In the genomic region with DNA sequence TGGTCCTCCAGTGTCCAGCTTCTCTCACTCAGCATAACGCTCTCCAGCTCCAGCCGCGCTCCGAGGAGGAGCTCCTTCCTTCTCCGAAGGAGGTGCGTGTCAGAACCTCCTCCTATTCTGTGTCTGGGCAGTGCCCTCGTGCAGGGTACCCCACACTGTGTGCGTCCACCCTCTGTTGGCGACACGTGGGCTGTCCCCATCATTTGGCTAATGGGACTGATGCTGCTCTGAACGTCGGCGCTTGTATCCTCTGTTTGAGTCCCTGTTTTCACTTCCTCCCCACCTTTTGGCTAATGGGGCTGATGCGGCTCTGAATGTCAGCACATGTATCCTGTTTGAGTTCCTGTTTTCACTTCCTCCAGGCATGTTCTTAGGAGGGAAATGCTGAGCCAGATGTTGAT, we compare ENCODE assay signal across 9 cellular contexts. TPM values are rescaled to one million over a fixed set of nuclear protein-coding genes. Genes with fewer than 3 reads are reported as not detected.
DNase-seq lines count a peak whose midpoint lies in the region; ATAC-seq and TF ChIP-seq lines count a peak whose summit lies in the region.
"Had no signal": no experiment of that assay in that cellular context is flagged by ENCODE, and none has a peak within 500 bp of the region (broad histone marks: within the 10 kb centered on the region; RNA-seq: fewer than 3 reads in every experiment).

No MANE protein-coding gene starts in this region.

- H3K27ac ChIP-seq in gastroesophageal sphincter (no peak overlapping the region), stomach (no peak overlapping the region)

- H3K9me3 Mint-ChIP-seq in activated naive CD4-positive, alpha-beta T cell treated with anti-CD3 and anti-CD28 coated beads, Interleukin-2, amount 50 U/mL, for 72 hours = peaks cover 0 to 3% of the 10 kb centered on the region in 2 donors

- no peak for TF ChIP-seq EP300 in gastroesophageal sphincter (IDR thresholded peaks at IDR 0.05)
- no peak for TF ChIP-seq EP300 in stomach (IDR thresholded peaks at IDR 0.05)

- 71 to 79% methylated on average over 9 to 14 of the region's 14 CpGs for WGBS in gastroesophageal sphincter (ENCODE audit: low coverage in 1 of 2), 2 donors
- 63 to 73% (median 68%) methylated on average over 14 of the region's 14 CpGs for WGBS in stomach, 5 donors

- intact Hi-C loops in stomach (cut with DNase I; ENCODE audit: low total_unique reads) = no loop called here

- peak; percentile 94 for ATAC-seq in GM21381 (IDR thresholded peaks at IDR 0.05; ENCODE audit: unreplicated experiment)
- peak; percentile 96 for ATAC-seq in HG03520 (IDR thresholded peaks at IDR 0.05; ENCODE audit: unreplicated experiment)
- peak; percentile 39 for ATAC-seq in gastroesophageal sphincter
- no peak for ATAC-seq in activated naive CD4-positive, alpha-beta T cell treated with anti-CD3 and anti-CD28 coated beads, Interleukin-2, amount 50 U/mL, for 72 hours

- no peak for TF ChIP-seq CTCF in gastroesophageal sphincter (IDR thresholded peaks at IDR 0.05)
- TF ChIP-seq CTCF in stomach (IDR thresholded peaks at IDR 0.05) = no peak

- DNase-seq in GDM1 (lab: John Stamatoyannopoulos, UW) (peak; percentile 27), stomach (no peak), kidney glomerular epithelial cell (lab: John Stamatoyannopoulos, UW) (no peak), HAP-1 (ENCODE audit: low spot score in 2 of 2) (no peak)
- no peak for DNase-seq in activated naive CD4-positive, alpha-beta T cell treated with anti-CD3 and anti-CD28 coated beads, Interleukin-2, amount 50 U/mL, for 72 hours (ENCODE audit: low spot score in 2 of 2)
- DNase-seq: activated gamma-delta T cell had no signal

- H3K36me3 Mint-ChIP-seq in activated naive CD4-positive, alpha-beta T cell treated with anti-CD3 and anti-CD28 coated beads, Interleukin-2, amount 50 U/mL, for 72 hours = no peaks in the 10 kb centered on the region

- H3K36me3 ChIP-seq in gastroesophageal sphincter (no peaks in the 10 kb centered on the region), stomach (no peaks in the 10 kb centered on the region), HAP-1 (replicated peaks) (no peaks in the 10 kb centered on the region)

- no peak for TF ChIP-seq POLR2A in gastroesophageal sphincter (IDR thresholded peaks at IDR 0.05)
- TF ChIP-seq POLR2A in stomach (IDR thresholded peaks at IDR 0.05) = no peak

- H3K4me3 ChIP-seq in gastroesophageal sphincter (no peak overlapping the region), stomach (no peak overlapping the region), HAP-1 (no peak overlapping the region)

- H3K4me1 ChIP-seq in gastroesophageal sphincter = no peaks in the 10 kb centered on the region
- H3K4me1 ChIP-seq in stomach = no peaks in the 10 kb centered on the region
- no peaks in the 10 kb centered on the region for H3K4me1 ChIP-seq in HAP-1

- H3K27ac Mint-ChIP-seq in activated naive CD4-positive, alpha-beta T cell treated with anti-CD3 and anti-CD28 coated beads, Interleukin-2, amount 50 U/mL, for 72 hours = no peak overlapping the region

- in situ Hi-C loops in HAP-1 (cut with MboI; ENCODE audit: low sequenced_read_pairs) = no loop called here

- H3K9me3 ChIP-seq in gastroesophageal sphincter (no peaks in the 10 kb centered on the region), stomach (no peaks in the 10 kb centered on the region), HAP-1 (no peaks in the 10 kb centered on the region)

- H3K27me3 ChIP-seq in gastroesophageal sphincter (peaks cover 59% of the 10 kb centered on the region), stomach (peaks cover 0 to 52% (median 0%) of the 10 kb centered on the region in 3 donors), HAP-1 (ENCODE audit: low read depth) (peaks cover 11% of the 10 kb centered on the region)

RNA-seq across cellular contexts. Expression of a gene that starts 22.2 kb away (rescaled TPM):
- under 1 TPM in 1 of 4 donors, not detected in 3; 0.27 TPM for total RNA-seq in gastroesophageal sphincter
- not detected for total RNA-seq in activated naive CD4-positive, alpha-beta T cell treated with anti-CD3 and anti-CD28 coated beads, Interleukin-2, amount 50 U/mL, for 72 hours
- total RNA-seq in stomach = 1 to 10 TPM in 1 of 5 donors, under 1 TPM in 1, not detected in 3; 0.92 to 2.3 TPM
- under 1 TPM in 1 of 3 donors, not detected in 2; 0.08 TPM for polyA plus RNA-seq in stomach

Comparison
In these comparisons a context has a peak if more than half of its experiments do, and no peak if none do; other contexts are left out.
1. ATAC-seq: peak in GM21381 (single experiment), HG03520 (single experiment) and gastroesophageal sphincter (single experiment); none in activated naive CD4-positive, alpha-beta T cell treated with anti-CD3 and anti-CD28 coated beads, Interleukin-2, amount 50 U/mL, for 72 hours (0 of 2).